Comparison of ENCODE assay signal across 1 cellular context in the genomic region with DNA sequence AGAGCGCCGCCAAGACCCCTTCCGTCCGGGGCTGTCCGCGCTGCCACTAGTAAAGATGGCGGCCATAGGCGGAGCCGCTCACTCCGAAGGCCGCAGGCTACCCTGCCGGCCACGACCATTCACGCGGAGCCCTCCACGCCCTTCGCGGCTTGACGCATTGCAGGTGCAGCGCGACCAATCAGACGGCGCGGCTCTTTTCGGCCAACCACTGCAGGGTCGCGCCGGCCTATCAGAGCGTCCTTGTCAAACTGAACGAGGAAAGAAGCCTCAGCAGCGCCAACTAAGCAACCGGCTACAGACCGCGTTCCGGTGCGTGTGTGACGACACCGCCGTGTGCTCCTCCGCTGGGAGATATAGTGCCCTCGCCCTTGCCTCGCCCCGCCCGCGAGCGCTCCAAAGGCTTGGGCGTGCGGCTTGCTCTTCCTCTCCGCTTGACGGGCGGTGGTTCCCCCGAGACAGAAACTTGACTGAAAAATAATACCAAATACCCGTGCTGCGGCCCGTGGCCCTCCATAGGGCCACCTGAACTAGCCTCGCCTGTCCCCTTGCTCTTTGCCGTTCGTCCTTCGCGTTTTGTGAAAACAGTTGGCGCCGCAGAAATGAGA.
TF ChIP-seq lines count a peak whose summit lies in the region.

No MANE protein-coding gene starts in this region.

TF ChIP-seq in K562, 482 proteins besides CTCF, POLR2A, EP300 and RAD21 (continued from another document and continues in another):
- no peak for TF ChIP-seq ZSCAN32 (CRISPR knock-in tag; IDR thresholded peaks at IDR 0.05)
- 0 out of 2 replicates have a peak, but pooled peaks have one; percentile 10 for TF ChIP-seq TEAD4 (IDR thresholded peaks at IDR 0.05; ENCODE audit: low read length)
- no peak for TF ChIP-seq TEAD4 (CRISPR knock-in tag; IDR thresholded peaks at IDR 0.05; ENCODE audit: borderline replicate concordance)
- TF ChIP-seq MEF2A (IDR thresholded peaks at IDR 0.05; ENCODE audit: control insufficient read depth, low read depth, low read length): no peak
- TF ChIP-seq, protein P1, sequence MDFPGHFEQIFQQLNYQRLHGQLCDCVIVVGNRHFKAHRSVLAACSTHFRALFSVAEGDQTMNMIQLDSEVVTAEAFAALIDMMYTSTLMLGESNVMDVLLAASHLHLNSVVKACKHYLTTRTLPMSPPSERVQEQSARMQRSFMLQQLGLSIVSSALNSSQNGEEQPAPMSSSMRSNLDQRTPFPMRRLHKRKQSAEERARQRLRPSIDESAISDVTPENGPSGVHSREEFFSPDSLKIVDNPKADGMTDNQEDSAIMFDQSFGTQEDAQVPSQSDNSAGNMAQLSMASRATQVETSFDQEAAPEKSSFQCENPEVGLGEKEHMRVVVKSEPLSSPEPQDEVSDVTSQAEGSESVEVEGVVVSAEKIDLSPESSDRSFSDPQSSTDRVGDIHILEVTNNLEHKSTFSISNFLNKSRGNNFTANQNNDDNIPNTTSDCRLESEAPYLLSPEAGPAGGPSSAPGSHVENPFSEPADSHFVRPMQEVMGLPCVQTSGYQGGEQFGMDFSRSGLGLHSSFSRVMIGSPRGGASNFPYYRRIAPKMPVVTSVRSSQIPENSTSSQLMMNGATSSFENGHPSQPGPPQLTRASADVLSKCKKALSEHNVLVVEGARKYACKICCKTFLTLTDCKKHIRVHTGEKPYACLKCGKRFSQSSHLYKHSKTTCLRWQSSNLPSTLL (IDR thresholded peaks at IDR 0.05): no peak
- no peak for TF ChIP-seq SNRNP70 (optimal IDR thresholded peaks at IDR 0.05; ENCODE audit: low read depth, low read length)
- no peak for TF ChIP-seq ZNF79 (CRISPR knock-in tag; IDR thresholded peaks at IDR 0.05; ENCODE audit: low read depth)
- TF ChIP-seq, protein P2, sequence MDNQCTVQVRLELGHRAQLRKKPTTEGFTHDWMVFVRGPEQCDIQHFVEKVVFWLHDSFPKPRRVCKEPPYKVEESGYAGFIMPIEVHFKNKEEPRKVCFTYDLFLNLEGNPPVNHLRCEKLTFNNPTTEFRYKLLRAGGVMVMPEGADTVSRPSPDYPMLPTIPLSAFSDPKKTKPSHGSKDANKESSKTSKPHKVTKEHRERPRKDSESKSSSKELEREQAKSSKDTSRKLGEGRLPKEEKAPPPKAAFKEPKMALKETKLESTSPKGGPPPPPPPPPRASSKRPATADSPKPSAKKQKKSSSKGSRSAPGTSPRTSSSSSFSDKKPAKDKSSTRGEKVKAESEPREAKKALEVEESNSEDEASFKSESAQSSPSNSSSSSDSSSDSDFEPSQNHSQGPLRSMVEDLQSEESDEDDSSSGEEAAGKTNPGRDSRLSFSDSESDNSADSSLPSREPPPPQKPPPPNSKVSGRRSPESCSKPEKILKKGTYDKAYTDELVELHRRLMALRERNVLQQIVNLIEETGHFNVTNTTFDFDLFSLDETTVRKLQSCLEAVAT (IDR thresholded peaks at IDR 0.05): peak in 1 of 2 experiments; percentile 18; a peak in 1 of 4 replicates
- no peak for TF ChIP-seq ZNF830 (CRISPR knock-in tag; IDR thresholded peaks at IDR 0.05)
- no peak for TF ChIP-seq OTX1 (CRISPR knock-in tag; IDR thresholded peaks at IDR 0.05)
- peak; percentile 89 for TF ChIP-seq NFYB (IDR thresholded peaks at IDR 0.05; ENCODE audit: extremely low read depth, insufficient read length)
- TF ChIP-seq ESRRA (IDR thresholded peaks at IDR 0.05; ENCODE audit: borderline replicate concordance, low read depth): peak; percentile 73; the same call in 1 of the 2 replicates
- TF ChIP-seq BDP1 (IDR thresholded peaks at IDR 0.05; ENCODE audit: insufficient read depth, insufficient read length): no peak
- TF ChIP-seq ATF7 (IDR thresholded peaks at IDR 0.05): peak; percentile 88
- TF ChIP-seq, protein P3, sequence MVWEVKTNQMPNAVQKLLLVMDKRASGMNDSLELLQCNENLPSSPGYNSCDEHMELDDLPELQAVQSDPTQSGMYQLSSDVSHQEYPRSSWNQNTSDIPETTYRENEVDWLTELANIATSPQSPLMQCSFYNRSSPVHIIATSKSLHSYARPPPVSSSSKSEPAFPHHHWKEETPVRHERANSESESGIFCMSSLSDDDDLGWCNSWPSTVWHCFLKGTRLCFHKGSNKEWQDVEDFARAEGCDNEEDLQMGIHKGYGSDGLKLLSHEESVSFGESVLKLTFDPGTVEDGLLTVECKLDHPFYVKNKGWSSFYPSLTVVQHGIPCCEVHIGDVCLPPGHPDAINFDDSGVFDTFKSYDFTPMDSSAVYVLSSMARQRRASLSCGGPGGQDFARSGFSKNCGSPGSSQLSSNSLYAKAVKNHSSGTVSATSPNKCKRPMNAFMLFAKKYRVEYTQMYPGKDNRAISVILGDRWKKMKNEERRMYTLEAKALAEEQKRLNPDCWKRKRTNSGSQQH (CRISPR knock-in tag; IDR thresholded peaks at IDR 0.05): no peak
- no peak for TF ChIP-seq YBX1 (IDR thresholded peaks at IDR 0.05)
- TF ChIP-seq, protein P4, sequence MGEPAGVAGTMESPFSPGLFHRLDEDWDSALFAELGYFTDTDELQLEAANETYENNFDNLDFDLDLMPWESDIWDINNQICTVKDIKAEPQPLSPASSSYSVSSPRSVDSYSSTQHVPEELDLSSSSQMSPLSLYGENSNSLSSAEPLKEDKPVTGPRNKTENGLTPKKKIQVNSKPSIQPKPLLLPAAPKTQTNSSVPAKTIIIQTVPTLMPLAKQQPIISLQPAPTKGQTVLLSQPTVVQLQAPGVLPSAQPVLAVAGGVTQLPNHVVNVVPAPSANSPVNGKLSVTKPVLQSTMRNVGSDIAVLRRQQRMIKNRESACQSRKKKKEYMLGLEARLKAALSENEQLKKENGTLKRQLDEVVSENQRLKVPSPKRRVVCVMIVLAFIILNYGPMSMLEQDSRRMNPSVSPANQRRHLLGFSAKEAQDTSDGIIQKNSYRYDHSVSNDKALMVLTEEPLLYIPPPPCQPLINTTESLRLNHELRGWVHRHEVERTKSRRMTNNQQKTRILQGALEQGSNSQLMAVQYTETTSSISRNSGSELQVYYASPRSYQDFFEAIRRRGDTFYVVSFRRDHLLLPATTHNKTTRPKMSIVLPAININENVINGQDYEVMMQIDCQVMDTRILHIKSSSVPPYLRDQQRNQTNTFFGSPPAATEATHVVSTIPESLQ (CRISPR knock-in tag; IDR thresholded peaks at IDR 0.05): 0 out of 2 replicates have a peak, but pooled peaks have one; percentile 11
- no peak for TF ChIP-seq MAFG (tag; conservative IDR thresholded peaks at IDR 0.05)
- TF ChIP-seq, protein P5, sequence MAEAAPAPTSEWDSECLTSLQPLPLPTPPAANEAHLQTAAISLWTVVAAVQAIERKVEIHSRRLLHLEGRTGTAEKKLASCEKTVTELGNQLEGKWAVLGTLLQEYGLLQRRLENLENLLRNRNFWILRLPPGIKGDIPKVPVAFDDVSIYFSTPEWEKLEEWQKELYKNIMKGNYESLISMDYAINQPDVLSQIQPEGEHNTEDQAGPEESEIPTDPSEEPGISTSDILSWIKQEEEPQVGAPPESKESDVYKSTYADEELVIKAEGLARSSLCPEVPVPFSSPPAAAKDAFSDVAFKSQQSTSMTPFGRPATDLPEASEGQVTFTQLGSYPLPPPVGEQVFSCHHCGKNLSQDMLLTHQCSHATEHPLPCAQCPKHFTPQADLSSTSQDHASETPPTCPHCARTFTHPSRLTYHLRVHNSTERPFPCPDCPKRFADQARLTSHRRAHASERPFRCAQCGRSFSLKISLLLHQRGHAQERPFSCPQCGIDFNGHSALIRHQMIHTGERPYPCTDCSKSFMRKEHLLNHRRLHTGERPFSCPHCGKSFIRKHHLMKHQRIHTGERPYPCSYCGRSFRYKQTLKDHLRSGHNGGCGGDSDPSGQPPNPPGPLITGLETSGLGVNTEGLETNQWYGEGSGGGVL (CRISPR knock-in tag; IDR thresholded peaks at IDR 0.05): no peak
- peak; percentile 55 for TF ChIP-seq PML (IDR thresholded peaks at IDR 0.05; ENCODE audit: low read length)
- TF ChIP-seq TEAD1 (CRISPR knock-in tag; IDR thresholded peaks at IDR 0.05): peak in 1 of 2 experiments; percentile 50; a peak in 1 of 4 replicates
- TF ChIP-seq ZNF217 (CRISPR knock-in tag; IDR thresholded peaks at IDR 0.05): no peak
- peak; percentile 87 for TF ChIP-seq NBN (IDR thresholded peaks at IDR 0.05; ENCODE audit: low read depth)
- TF ChIP-seq, protein P6, sequence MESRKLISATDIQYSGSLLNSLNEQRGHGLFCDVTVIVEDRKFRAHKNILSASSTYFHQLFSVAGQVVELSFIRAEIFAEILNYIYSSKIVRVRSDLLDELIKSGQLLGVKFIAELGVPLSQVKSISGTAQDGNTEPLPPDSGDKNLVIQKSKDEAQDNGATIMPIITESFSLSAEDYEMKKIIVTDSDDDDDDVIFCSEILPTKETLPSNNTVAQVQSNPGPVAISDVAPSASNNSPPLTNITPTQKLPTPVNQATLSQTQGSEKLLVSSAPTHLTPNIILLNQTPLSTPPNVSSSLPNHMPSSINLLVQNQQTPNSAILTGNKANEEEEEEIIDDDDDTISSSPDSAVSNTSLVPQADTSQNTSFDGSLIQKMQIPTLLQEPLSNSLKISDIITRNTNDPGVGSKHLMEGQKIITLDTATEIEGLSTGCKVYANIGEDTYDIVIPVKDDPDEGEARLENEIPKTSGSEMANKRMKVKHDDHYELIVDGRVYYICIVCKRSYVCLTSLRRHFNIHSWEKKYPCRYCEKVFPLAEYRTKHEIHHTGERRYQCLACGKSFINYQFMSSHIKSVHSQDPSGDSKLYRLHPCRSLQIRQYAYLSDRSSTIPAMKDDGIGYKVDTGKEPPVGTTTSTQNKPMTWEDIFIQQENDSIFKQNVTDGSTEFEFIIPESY (CRISPR knock-in tag; IDR thresholded peaks at IDR 0.05): peak; percentile 57
- TF ChIP-seq GTF2E2 (tag; IDR thresholded peaks at IDR 0.05): peak; percentile 87
- TF ChIP-seq, protein P7, sequence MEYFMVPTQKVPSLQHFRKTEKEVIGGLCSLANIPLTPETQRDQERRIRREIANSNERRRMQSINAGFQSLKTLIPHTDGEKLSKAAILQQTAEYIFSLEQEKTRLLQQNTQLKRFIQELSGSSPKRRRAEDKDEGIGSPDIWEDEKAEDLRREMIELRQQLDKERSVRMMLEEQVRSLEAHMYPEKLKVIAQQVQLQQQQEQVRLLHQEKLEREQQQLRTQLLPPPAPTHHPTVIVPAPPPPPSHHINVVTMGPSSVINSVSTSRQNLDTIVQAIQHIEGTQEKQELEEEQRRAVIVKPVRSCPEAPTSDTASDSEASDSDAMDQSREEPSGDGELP (CRISPR knock-in tag; IDR thresholded peaks at IDR 0.05; ENCODE audit: borderline replicate concordance): peak; percentile 65; the same call in 1 of the 2 replicates
- TF ChIP-seq ZNF143 (CRISPR knock-in tag; IDR thresholded peaks at IDR 0.05): no peak
- TF ChIP-seq, protein P8, sequence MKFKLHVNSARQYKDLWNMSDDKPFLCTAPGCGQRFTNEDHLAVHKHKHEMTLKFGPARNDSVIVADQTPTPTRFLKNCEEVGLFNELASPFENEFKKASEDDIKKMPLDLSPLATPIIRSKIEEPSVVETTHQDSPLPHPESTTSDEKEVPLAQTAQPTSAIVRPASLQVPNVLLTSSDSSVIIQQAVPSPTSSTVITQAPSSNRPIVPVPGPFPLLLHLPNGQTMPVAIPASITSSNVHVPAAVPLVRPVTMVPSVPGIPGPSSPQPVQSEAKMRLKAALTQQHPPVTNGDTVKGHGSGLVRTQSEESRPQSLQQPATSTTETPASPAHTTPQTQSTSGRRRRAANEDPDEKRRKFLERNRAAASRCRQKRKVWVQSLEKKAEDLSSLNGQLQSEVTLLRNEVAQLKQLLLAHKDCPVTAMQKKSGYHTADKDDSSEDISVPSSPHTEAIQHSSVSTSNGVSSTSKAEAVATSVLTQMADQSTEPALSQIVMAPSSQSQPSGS (CRISPR knock-in tag; IDR thresholded peaks at IDR 0.05): peak; percentile 79; the same call in 1 of the 2 replicates
- TF ChIP-seq, protein P9, sequence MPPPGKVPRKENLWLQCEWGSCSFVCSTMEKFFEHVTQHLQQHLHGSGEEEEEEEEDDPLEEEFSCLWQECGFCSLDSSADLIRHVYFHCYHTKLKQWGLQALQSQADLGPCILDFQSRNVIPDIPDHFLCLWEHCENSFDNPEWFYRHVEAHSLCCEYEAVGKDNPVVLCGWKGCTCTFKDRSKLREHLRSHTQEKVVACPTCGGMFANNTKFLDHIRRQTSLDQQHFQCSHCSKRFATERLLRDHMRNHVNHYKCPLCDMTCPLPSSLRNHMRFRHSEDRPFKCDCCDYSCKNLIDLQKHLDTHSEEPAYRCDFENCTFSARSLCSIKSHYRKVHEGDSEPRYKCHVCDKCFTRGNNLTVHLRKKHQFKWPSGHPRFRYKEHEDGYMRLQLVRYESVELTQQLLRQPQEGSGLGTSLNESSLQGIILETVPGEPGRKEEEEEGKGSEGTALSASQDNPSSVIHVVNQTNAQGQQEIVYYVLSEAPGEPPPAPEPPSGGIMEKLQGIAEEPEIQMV (tag; conservative IDR thresholded peaks at IDR 0.05; ENCODE audit: low read depth): no peak
- TF ChIP-seq, protein P10, sequence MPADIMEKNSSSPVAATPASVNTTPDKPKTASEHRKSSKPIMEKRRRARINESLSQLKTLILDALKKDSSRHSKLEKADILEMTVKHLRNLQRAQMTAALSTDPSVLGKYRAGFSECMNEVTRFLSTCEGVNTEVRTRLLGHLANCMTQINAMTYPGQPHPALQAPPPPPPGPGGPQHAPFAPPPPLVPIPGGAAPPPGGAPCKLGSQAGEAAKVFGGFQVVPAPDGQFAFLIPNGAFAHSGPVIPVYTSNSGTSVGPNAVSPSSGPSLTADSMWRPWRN (IDR thresholded peaks at IDR 0.05; ENCODE audit: low read depth): no peak
- no peak for TF ChIP-seq KAT2B (IDR thresholded peaks at IDR 0.05; ENCODE audit: low read depth, low read length)
- TF ChIP-seq HDGF (IDR thresholded peaks at IDR 0.05): no peak
- TF ChIP-seq CBX2 (IDR thresholded peaks at IDR 0.05; ENCODE audit: insufficient read depth, low read length, poor library complexity, severe bottlenecking): no peak
- no peak for TF ChIP-seq ZNF134 (CRISPR knock-in tag; conservative IDR thresholded peaks at IDR 0.05)
- no peak; the same call in 1 of the 2 replicates for TF ChIP-seq GATA2 (CRISPR knock-in tag; IDR thresholded peaks at IDR 0.05)
- TF ChIP-seq FOXJ2 (tag; IDR thresholded peaks at IDR 0.05): 0 out of 2 replicates have a peak, but pooled peaks have one; percentile 12
- TF ChIP-seq MXI1 (IDR thresholded peaks at IDR 0.05; ENCODE audit: low read depth, low read length): no peak
- no peak for TF ChIP-seq KAT8 (IDR thresholded peaks at IDR 0.05; ENCODE audit: low read depth)
- TF ChIP-seq NR1H2 (CRISPR knock-in tag; IDR thresholded peaks at IDR 0.05): no peak
- peak; percentile 80; the same call in 1 of the 2 replicates for TF ChIP-seq KLF1 (tag; IDR thresholded peaks at IDR 0.05)
